ENCODE assay signal across 1 cellular context in genomic region chr22:37433786-37434185, GRCh38.
A peak's percentile ranks its signal among the peaks of the same experiment; 100 is the strongest.
TF ChIP-seq lines count a peak whose summit lies in the region.

No MANE protein-coding gene starts in this region.

TF ChIP-seq in HEK293, 187 proteins besides CTCF, POLR2A, EP300 and RAD21 (continued from another document):
- TF ChIP-seq PRDM2 (tag by site-specific recombination; IDR thresholded peaks at IDR 0.05; ENCODE audit: borderline replicate concordance) (no peak), ZIC2 (tag by site-specific recombination; IDR thresholded peaks at IDR 0.05) (peak; percentile 45), ZNF248 (tag by site-specific recombination; IDR thresholded peaks at IDR 0.05) (no peak), ZNF600 (tag by site-specific recombination; IDR thresholded peaks at IDR 0.05) (no peak)
